Comparison of ENCODE assay signal across 1 cellular context in the genomic region with DNA sequence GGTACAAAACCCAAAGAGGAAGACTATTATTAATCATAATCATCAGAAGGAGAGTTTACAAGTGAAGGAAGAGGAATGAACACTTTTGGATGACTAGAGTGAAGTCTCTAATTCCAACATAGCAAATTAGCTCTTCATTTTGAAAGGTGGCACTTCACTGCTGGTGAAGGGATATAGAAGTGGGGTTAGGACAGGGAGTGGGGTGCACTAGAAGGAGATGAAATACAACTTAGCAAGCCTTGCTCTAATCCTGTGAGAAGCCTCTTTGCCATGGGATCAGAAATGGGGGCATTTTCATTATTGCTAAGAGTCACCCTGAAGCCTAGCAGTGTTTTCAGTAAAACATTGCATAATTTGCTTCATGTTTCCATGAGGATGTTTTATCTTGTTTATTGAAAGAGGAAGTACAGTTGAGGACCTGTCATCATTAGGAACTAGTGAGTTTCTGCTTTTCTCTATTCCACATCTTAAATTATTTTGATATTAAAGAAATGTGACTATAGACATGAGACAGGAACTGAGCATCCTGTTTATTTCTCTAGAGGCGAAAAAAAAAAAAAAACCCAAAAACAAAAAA.
TF ChIP-seq lines count a peak whose summit lies in the region.

No MANE protein-coding gene starts in this region.

TF ChIP-seq in HepG2, 621 proteins besides CTCF, POLR2A, EP300 and RAD21:
- TF ChIP-seq, protein P1, sequence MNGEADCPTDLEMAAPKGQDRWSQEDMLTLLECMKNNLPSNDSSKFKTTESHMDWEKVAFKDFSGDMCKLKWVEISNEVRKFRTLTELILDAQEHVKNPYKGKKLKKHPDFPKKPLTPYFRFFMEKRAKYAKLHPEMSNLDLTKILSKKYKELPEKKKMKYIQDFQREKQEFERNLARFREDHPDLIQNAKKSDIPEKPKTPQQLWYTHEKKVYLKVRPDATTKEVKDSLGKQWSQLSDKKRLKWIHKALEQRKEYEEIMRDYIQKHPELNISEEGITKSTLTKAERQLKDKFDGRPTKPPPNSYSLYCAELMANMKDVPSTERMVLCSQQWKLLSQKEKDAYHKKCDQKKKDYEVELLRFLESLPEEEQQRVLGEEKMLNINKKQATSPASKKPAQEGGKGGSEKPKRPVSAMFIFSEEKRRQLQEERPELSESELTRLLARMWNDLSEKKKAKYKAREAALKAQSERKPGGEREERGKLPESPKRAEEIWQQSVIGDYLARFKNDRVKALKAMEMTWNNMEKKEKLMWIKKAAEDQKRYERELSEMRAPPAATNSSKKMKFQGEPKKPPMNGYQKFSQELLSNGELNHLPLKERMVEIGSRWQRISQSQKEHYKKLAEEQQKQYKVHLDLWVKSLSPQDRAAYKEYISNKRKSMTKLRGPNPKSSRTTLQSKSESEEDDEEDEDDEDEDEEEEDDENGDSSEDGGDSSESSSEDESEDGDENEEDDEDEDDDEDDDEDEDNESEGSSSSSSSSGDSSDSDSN (CRISPR knock-in tag; IDR thresholded peaks at IDR 0.05), result no peak
- no peak for TF ChIP-seq ZNF296 (CRISPR knock-in tag; conservative IDR thresholded peaks at IDR 0.05)
- no peak for TF ChIP-seq ZNF124 (CRISPR knock-in tag; IDR thresholded peaks at IDR 0.05)
- TF ChIP-seq PRPF4 (IDR thresholded peaks at IDR 0.05; ENCODE audit: low read depth, low read length, poor library complexity, severe bottlenecking), result no peak
- TF ChIP-seq ZNF101 (CRISPR knock-in tag; IDR thresholded peaks at IDR 0.05; ENCODE audit: borderline replicate concordance, low read depth), result no peak
- no peak for TF ChIP-seq PHB2 (IDR thresholded peaks at IDR 0.05; ENCODE audit: partially characterized antibody)
- TF ChIP-seq YEATS2 (CRISPR knock-in tag; IDR thresholded peaks at IDR 0.05; ENCODE audit: borderline replicate concordance), result no peak
- no peak for TF ChIP-seq ZNF24 (IDR thresholded peaks at IDR 0.05)
- no peak for TF ChIP-seq PHF8 (CRISPR knock-in tag; IDR thresholded peaks at IDR 0.05)
- TF ChIP-seq RBM22 (optimal IDR thresholded peaks at IDR 0.05; ENCODE audit: low read length), result no peak
- no peak for TF ChIP-seq THYN1 (CRISPR knock-in tag; IDR thresholded peaks at IDR 0.05; ENCODE audit: borderline replicate concordance, low read depth)
- TF ChIP-seq ZNF75D (CRISPR knock-in tag; IDR thresholded peaks at IDR 0.05; ENCODE audit: borderline replicate concordance), result no peak
- no peak for TF ChIP-seq ZNF781 (CRISPR knock-in tag; IDR thresholded peaks at IDR 0.05; ENCODE audit: borderline replicate concordance, not compliant biosample characterization)
- TF ChIP-seq, protein P2, sequence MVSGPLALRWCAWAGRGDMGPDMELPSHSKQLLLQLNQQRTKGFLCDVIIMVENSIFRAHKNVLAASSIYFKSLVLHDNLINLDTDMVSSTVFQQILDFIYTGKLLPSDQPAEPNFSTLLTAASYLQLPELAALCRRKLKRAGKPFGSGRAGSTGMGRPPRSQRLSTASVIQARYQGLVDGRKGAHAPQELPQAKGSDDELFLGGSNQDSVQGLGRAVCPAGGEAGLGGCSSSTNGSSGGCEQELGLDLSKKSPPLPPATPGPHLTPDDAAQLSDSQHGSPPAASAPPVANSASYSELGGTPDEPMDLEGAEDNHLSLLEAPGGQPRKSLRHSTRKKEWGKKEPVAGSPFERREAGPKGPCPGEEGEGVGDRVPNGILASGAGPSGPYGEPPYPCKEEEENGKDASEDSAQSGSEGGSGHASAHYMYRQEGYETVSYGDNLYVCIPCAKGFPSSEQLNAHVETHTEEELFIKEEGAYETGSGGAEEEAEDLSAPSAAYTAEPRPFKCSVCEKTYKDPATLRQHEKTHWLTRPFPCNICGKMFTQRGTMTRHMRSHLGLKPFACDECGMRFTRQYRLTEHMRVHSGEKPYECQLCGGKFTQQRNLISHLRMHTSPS (CRISPR knock-in tag; IDR thresholded peaks at IDR 0.05; ENCODE audit: low read depth), result no peak
- TF ChIP-seq, protein P3, sequence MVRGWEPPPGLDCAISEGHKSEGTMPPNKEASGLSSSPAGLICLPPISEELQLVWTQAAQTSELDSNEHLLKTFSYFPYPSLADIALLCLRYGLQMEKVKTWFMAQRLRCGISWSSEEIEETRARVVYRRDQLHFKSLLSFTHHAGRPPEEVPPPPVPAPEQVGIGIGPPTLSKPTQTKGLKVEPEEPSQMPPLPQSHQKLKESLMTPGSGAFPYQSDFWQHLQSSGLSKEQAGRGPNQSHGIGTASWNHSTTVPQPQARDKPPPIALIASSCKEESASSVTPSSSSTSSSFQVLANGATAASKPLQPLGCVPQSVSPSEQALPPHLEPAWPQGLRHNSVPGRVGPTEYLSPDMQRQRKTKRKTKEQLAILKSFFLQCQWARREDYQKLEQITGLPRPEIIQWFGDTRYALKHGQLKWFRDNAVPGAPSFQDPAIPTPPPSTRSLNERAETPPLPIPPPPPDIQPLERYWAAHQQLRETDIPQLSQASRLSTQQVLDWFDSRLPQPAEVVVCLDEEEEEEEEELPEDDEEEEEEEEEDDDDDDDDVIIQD (CRISPR knock-in tag; IDR thresholded peaks at IDR 0.05; ENCODE audit: low read depth), result no peak
- TF ChIP-seq, protein P4, sequence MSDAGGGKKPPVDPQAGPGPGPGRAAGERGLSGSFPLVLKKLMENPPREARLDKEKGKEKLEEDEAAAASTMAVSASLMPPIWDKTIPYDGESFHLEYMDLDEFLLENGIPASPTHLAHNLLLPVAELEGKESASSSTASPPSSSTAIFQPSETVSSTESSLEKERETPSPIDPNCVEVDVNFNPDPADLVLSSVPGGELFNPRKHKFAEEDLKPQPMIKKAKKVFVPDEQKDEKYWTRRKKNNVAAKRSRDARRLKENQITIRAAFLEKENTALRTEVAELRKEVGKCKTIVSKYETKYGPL (CRISPR knock-in tag; IDR thresholded peaks at IDR 0.05), result no peak
- TF ChIP-seq ZNF207 (IDR thresholded peaks at IDR 0.05; ENCODE audit: borderline replicate concordance), result no peak
- TF ChIP-seq POLR2AphosphoS5 (IDR thresholded peaks at IDR 0.05; ENCODE audit: low read depth, low read length), result no peak
- no peak for TF ChIP-seq ZBTB3 (CRISPR knock-in tag; IDR thresholded peaks at IDR 0.05; ENCODE audit: borderline replicate concordance, low read depth)
- no peak for TF ChIP-seq SAP130 (CRISPR knock-in tag; IDR thresholded peaks at IDR 0.05; ENCODE audit: low read depth)
